2 cellular contexts compared by ENCODE assay signal in the genomic region with DNA sequence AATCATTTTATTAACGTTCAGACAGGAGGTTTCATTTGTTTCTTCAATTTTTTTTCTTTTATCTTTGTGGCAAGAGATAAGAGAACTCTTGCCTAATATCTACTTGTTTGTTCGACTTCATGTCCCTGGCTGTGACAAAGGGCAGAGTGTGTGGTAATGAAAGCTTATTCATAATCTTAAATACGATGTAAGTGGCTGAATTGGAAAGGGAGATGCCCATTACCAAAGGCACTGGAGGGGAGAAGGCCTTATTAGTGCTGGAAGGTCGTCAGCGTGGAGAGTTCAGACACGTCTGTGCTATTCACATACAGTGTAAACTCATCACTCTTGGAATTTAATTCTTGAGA.
TF ChIP-seq lines count a peak whose summit lies in the region.

No MANE protein-coding gene starts in this region.

TF ChIP-seq in HepG2, 621 proteins besides CTCF, POLR2A, EP300 and RAD21 (continued from another document and continues in another):
- TF ChIP-seq AFF4 (CRISPR knock-in tag; IDR thresholded peaks at IDR 0.05) (no peak), CREBL2 (CRISPR knock-in tag; IDR thresholded peaks at IDR 0.05; ENCODE audit: borderline replicate concordance) (no peak), ATF1 (CRISPR knock-in tag; IDR thresholded peaks at IDR 0.05) (0 out of 2 replicates have a peak, but pooled peaks have one; percentile 1), HIVEP1 (CRISPR knock-in tag; IDR thresholded peaks at IDR 0.05) (no peak), ZNF3 (CRISPR knock-in tag; IDR thresholded peaks at IDR 0.05) (no peak), YY1 (IDR thresholded peaks at IDR 0.05; ENCODE audit: insufficient read depth, insufficient replicate concordance, low read depth, low read length) (no peak), SRSF9 (IDR thresholded peaks at IDR 0.05; ENCODE audit: borderline replicate concordance, insufficient read depth, low read depth, low read length, poor library complexity, severe bottlenecking) (no peak), MIXL1 (CRISPR knock-in tag; IDR thresholded peaks at IDR 0.05) (peak; percentile 58; the same call in 1 of the 2 replicates), FOSL1 (CRISPR knock-in tag; IDR thresholded peaks at IDR 0.05; ENCODE audit: borderline replicate concordance) (no peak), GLMP (CRISPR knock-in tag; IDR thresholded peaks at IDR 0.05; ENCODE audit: borderline replicate concordance) (no peak), NR2F2 (IDR thresholded peaks at IDR 0.05; ENCODE audit: borderline replicate concordance, low read depth) (0 out of 2 replicates have a peak, but pooled peaks have one; percentile 31), KDM5B (CRISPR knock-in tag; IDR thresholded peaks at IDR 0.05; ENCODE audit: borderline replicate concordance) (no peak), SOX6 (IDR thresholded peaks at IDR 0.05) (no peak), SOX6 (CRISPR knock-in tag; IDR thresholded peaks at IDR 0.05) (peak; percentile 89), MIER3 (CRISPR knock-in tag; IDR thresholded peaks at IDR 0.05; ENCODE audit: borderline replicate concordance) (0 out of 2 replicates have a peak, but pooled peaks have one; percentile 37), ZNF101 (CRISPR knock-in tag; IDR thresholded peaks at IDR 0.05; ENCODE audit: borderline replicate concordance, low read depth) (no peak), HCFC1 (IDR thresholded peaks at IDR 0.05; ENCODE audit: low read depth, low read length) (no peak), FOSL2 (CRISPR knock-in tag; IDR thresholded peaks at IDR 0.05) (peak; percentile 25; the same call in 1 of the 2 replicates), HDAC2 (CRISPR knock-in tag; IDR thresholded peaks at IDR 0.05) (peak; percentile 69), NR2F6 (IDR thresholded peaks at IDR 0.05) (peak; percentile 58; the same call in 1 of the 2 replicates), NR2F6 (CRISPR knock-in tag; IDR thresholded peaks at IDR 0.05) (peak; percentile 44; the same call in 1 of the 2 replicates)
- TF ChIP-seq, protein P1, sequence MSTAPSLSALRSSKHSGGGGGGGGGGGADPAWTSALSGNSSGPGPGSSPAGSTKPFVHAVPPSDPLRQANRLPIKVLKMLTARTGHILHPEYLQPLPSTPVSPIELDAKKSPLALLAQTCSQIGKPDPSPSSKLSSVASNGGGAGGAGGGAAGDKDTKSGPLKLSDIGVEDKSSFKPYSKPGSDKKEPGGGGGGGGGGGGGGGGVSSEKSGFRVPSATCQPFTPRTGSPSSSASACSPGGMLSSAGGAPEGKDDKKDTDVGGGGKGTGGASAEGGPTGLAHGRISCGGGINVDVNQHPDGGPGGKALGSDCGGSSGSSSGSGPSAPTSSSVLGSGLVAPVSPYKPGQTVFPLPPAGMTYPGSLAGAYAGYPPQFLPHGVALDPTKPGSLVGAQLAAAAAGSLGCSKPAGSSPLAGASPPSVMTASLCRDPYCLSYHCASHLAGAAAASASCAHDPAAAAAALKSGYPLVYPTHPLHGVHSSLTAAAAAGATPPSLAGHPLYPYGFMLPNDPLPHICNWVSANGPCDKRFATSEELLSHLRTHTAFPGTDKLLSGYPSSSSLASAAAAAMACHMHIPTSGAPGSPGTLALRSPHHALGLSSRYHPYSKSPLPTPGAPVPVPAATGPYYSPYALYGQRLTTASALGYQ (CRISPR knock-in tag; IDR thresholded peaks at IDR 0.05) = 0 out of 2 replicates have a peak, but pooled peaks have one; percentile 21
- TF ChIP-seq, protein P2, sequence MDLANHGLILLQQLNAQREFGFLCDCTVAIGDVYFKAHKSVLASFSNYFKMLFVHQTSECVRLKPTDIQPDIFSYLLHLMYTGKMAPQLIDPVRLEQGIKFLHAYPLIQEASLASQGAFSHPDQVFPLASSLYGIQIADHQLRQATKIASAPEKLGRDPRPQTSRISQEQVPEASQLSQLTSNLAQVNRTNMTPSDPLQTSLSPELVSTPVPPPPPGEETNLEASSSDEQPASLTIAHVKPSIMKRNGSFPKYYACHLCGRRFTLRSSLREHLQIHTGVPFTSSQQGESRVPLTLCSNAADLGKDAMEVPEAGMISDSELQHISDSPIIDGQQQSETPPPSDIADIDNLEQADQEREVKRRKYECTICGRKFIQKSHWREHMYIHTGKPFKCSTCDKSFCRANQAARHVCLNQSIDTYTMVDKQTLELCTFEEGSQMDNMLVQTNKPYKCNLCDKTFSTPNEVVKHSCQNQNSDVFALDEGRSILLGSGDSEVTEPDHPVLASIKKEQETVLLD (CRISPR knock-in tag; IDR thresholded peaks at IDR 0.05; ENCODE audit: low read depth) = no peak

TF ChIP-seq in WTC11, 78 proteins besides CTCF, POLR2A, EP300 and RAD21 (continued from another document):
- TF ChIP-seq, protein P3, sequence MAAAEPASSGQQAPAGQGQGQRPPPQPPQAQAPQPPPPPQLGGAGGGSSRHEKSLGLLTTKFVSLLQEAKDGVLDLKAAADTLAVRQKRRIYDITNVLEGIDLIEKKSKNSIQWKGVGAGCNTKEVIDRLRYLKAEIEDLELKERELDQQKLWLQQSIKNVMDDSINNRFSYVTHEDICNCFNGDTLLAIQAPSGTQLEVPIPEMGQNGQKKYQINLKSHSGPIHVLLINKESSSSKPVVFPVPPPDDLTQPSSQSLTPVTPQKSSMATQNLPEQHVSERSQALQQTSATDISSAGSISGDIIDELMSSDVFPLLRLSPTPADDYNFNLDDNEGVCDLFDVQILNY (CRISPR knock-in tag; IDR thresholded peaks at IDR 0.05) = no peak
- TF ChIP-seq, protein P4, sequence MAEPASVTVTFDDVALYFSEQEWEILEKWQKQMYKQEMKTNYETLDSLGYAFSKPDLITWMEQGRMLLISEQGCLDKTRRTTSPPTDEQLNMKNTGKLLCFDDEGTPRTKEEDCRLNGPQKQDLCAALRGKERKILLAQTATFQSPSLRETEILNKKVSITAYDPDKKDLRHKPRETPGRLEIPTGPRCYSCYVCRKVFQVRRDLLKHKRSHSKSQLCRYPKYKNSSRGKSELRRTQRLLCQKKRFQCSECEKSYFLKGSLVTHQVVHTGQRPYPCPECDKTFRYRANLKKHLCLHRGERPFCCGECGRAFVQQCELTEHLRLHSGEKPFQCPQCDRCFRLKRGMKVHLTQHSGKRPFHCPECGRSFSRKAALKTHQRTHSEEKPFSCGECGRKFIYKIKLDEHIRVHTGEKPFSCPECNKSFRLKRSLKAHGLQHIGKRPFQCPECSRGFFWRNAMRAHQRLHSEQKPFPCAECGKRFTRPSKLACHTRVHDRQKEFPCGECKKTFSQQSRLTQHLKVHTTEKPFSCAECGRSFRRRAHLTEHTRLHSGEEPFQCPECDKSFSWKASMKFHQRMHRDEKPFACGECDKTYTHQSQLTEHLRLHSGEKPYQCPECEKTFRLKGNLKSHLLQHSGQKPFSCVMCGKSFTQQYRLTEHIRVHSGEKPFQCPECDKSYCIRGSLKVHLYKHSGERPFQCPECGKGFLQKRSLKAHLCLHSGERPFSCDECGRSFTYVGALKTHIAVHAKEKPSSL (CRISPR knock-in tag; conservative IDR thresholded peaks at IDR 0.05) = no peak
- no peak for TF ChIP-seq ZNF219 (CRISPR knock-in tag; IDR thresholded peaks at IDR 0.05; ENCODE audit: borderline replicate concordance)
- no peak for TF ChIP-seq FOXP1 (CRISPR knock-in tag; IDR thresholded peaks at IDR 0.05; ENCODE audit: borderline replicate concordance)
- no peak for TF ChIP-seq ZNF671 (CRISPR knock-in tag; IDR thresholded peaks at IDR 0.05)
- no peak for TF ChIP-seq NR3C1 (CRISPR knock-in tag; conservative IDR thresholded peaks at IDR 0.05; ENCODE audit: low read depth)
- no peak for TF ChIP-seq FOXK1 (CRISPR knock-in tag; IDR thresholded peaks at IDR 0.05)
- no peak for TF ChIP-seq NFE2L1 (CRISPR knock-in tag; IDR thresholded peaks at IDR 0.05)
- no peak for TF ChIP-seq KAT7 (CRISPR knock-in tag; IDR thresholded peaks at IDR 0.05; ENCODE audit: borderline replicate concordance)
- TF ChIP-seq TP53 (CRISPR knock-in tag; IDR thresholded peaks at IDR 0.05) = no peak
- TF ChIP-seq ATF1 (CRISPR knock-in tag; IDR thresholded peaks at IDR 0.05) = no peak
